Comparison of ENCODE assay signal across 8 cellular contexts in genomic region chr1:246931549-246932365, GRCh38. TPM values are rescaled to one million over a fixed set of nuclear protein-coding genes. Genes with fewer than 3 reads are reported as not detected.
A peak's percentile ranks its signal among the peaks of the same experiment; 100 is the strongest.
DNase-seq lines count a peak whose midpoint lies in the region; FAIRE-seq and TF ChIP-seq lines count a peak whose summit lies in the region.

AHCTF1 (minus strand) TSS chr1:246931948; CDS start chr1:246918370, 13,578 bp downstream.

- CTCF ChIA-PET in activated naive CD4-positive, alpha-beta T cell treated with anti-CD3 and anti-CD28 coated beads for 36 hours (lab: Charles Lee), result no interaction called here

- H3K9me3 ChIP-seq in neutrophil, result no peaks in the 10 kb centered on the region

- H3K27ac Mint-ChIP-seq in activated naive CD4-positive, alpha-beta T cell treated with anti-CD3 and anti-CD28 coated beads for 36 hours, result peak within 1 kb of the TSS; percentile 95

- H3K9me3 Mint-ChIP-seq in activated naive CD4-positive, alpha-beta T cell treated with anti-CD3 and anti-CD28 coated beads for 36 hours, result no peaks in the 10 kb centered on the region

- H3K27me3 ChIP-seq in neutrophil, result no peaks in the 10 kb centered on the region

- H3K27ac ChIP-seq in neutrophil, result peak within 1 kb of the TSS; percentile 95
- peak within 1 kb of the TSS; percentile 90 for H3K27ac ChIP-seq in substantia nigra (ENCODE audit: low read depth, low read length, poor library complexity, severe bottlenecking)

- peaks cover 36% of the 10 kb centered on the region for H3K36me3 Mint-ChIP-seq in activated naive CD4-positive, alpha-beta T cell treated with anti-CD3 and anti-CD28 coated beads for 36 hours (ENCODE audit: low read depth)

- peak within 1 kb of the TSS; percentile 62 for H3K4me3 ChIP-seq in HFF-Myc (replicated peaks; ENCODE audit: low read depth, low read length)
- H3K4me3 ChIP-seq in neutrophil (ENCODE audit: low read depth in 1 of 2, low read length in 1 of 2), result peak within 1 kb of the TSS; percentile 88 to 97

- TF ChIP-seq CTCF in HFF-Myc (IDR thresholded peaks at IDR 0.05; ENCODE audit: low read depth, low read length, missing control alignments), result no peak
- TF ChIP-seq CTCF in neutrophil (IDR thresholded peaks at IDR 0.05), result peak; percentile 74

- H3K4me3 Mint-ChIP-seq in activated naive CD4-positive, alpha-beta T cell treated with anti-CD3 and anti-CD28 coated beads for 36 hours, result peak within 1 kb of the TSS; percentile 99

- peak; percentile 98 for DNase-seq in GM03348 (ENCODE audit: low spot score)
- DNase-seq in HFF-Myc (ENCODE audit: extremely low read depth, low read depth), result peak; percentile 92
- peak; percentile 98 for DNase-seq in NAMALWA (ENCODE audit: low spot score)
- peak; percentile 97 for DNase-seq in SK-N-DZ (ENCODE audit: low spot score)
- peak; percentile 96 for DNase-seq in activated naive CD4-positive, alpha-beta T cell treated with anti-CD3 and anti-CD28 coated beads for 36 hours
- peak; percentile 96 to 97 for DNase-seq in frontal cortex (ENCODE audit: low spot score in 2 of 2)
- peak; percentile 63 to 97 (median 93) for DNase-seq in substantia nigra (lab: John Stamatoyannopoulos, UW)

- H3K36me3 ChIP-seq in neutrophil, result peaks cover 20% of the 10 kb centered on the region

- peaks cover 28% of the 10 kb centered on the region for H3K4me1 Mint-ChIP-seq in activated naive CD4-positive, alpha-beta T cell treated with anti-CD3 and anti-CD28 coated beads for 36 hours (ENCODE audit: low read depth)

- peaks cover 22 to 25% of the 10 kb centered on the region in 2 experiments for H3K4me1 ChIP-seq in neutrophil (ENCODE audit: control insufficient read depth in 1 of 2, insufficient read depth in 1 of 2, low read depth in 1 of 2, low read length in 1 of 2)

- no peaks in the 10 kb centered on the region for H3K27me3 Mint-ChIP-seq in activated naive CD4-positive, alpha-beta T cell treated with anti-CD3 and anti-CD28 coated beads for 36 hours (ENCODE audit: low read depth)

- intact Hi-C loops in activated naive CD4-positive, alpha-beta T cell treated with anti-CD3 and anti-CD28 coated beads for 36 hours (cut with micrococcal nuclease), result loop anchor here (1.0 to 5.0 kb wide), 13 partner anchors 29 to 1959 kb away; partner anchors contain the start of genes CNST, SCCPDH, SMYD3 and TFB2M

- no peak for FAIRE-seq in frontal cortex (lab: Jason Lieb, UNC)

RNA-seq across cellular contexts. Expression of gene AHCTF1, which starts in this region (rescaled TPM):
- 25.4 and 25.6 TPM in 2 replicates for polyA plus RNA-seq in SK-N-DZ (2014; cell fraction: cytosol; rRNA removed)
- polyA plus RNA-seq in SK-N-DZ (2014; cell fraction: nucleus; rRNA removed), result 22.7 and 24.7 TPM in 2 replicates
- 10 to 100 TPM; 32.1 to 38.8 TPM for total RNA-seq in activated naive CD4-positive, alpha-beta T cell treated with anti-CD3 and anti-CD28 coated beads for 36 hours
- 43.6 TPM for total RNA-seq in frontal cortex

Comparison
In these comparisons a context has a peak if more than half of its experiments do, and no peak if none do; other contexts are left out.
1. Peak in every context shown above with its lines: DNase-seq, H3K4me3 ChIP-seq and H3K27ac ChIP-seq.